ENCODE assay signal across 8 cellular contexts in genomic region chr17:7483238-7484066, GRCh38.
DNase-seq lines count a peak whose midpoint lies in the region; TF ChIP-seq lines count a peak whose summit lies in the region.

No MANE protein-coding gene starts in this region.

- in situ Hi-C loops in HAP-1 (cut with MboI; ENCODE audit: low sequenced_read_pairs): loop anchor here (10.0 kb wide), 1 partner anchor 239 kb away; the partner anchor contains the start of gene GABARAP

- H3F3A ChIP-seq in DOHH2 (ENCODE audit: control insufficient read depth, insufficient read depth) (peaks cover 3% of the 10 kb centered on the region; the same call in 1 of the 2 replicates), MM.1S (ENCODE audit: insufficient read depth, low read length) (peaks cover 12% of the 10 kb centered on the region; the same call in 1 of the 2 replicates)

- peak overlapping the region; percentile 72 for H2AFZ ChIP-seq in MM.1S (ENCODE audit: low read length)

- no peaks in the 10 kb centered on the region for H3K9me2 ChIP-seq in DOHH2 (replicated peaks; ENCODE audit: control insufficient read depth, low read length)
- no peaks in the 10 kb centered on the region for H3K9me2 ChIP-seq in MM.1S (replicated peaks; ENCODE audit: insufficient read depth, low read length)

- peaks cover 51% of the 10 kb centered on the region for H3K79me2 ChIP-seq in DOHH2 (ENCODE audit: control insufficient read depth, low read length)
- H3K79me2 ChIP-seq in MM.1S (ENCODE audit: low read length): peaks cover 38% of the 10 kb centered on the region

- H3K27me3 ChIP-seq in DOHH2 (ENCODE audit: control insufficient read depth, low read length) (no peaks in the 10 kb centered on the region), HAP-1 (ENCODE audit: low read depth) (no peaks in the 10 kb centered on the region), MM.1S (replicated peaks; ENCODE audit: insufficient read depth, low read length) (no peaks in the 10 kb centered on the region)

- H3K9ac ChIP-seq in MM.1S (ENCODE audit: low read length): peak overlapping the region; percentile 95

- H3K36me3 ChIP-seq in DOHH2 (ENCODE audit: control insufficient read depth, low read length) (peaks cover 26% of the 10 kb centered on the region), HAP-1 (replicated peaks) (no peaks in the 10 kb centered on the region), MM.1S (replicated peaks; ENCODE audit: insufficient read depth, low read length) (no peaks in the 10 kb centered on the region)

- TF ChIP-seq CTCF in DOHH2 (IDR thresholded peaks at IDR 0.05; ENCODE audit: low read depth, low read length, poor library complexity, severe bottlenecking): no peak
- TF ChIP-seq CTCF in MM.1S (IDR thresholded peaks at IDR 0.05; ENCODE audit: low read length): no peak
- TF ChIP-seq CTCF in nephron (IDR thresholded peaks at IDR 0.05; ENCODE audit: unreplicated experiment in 3 of 3): no peak

- peak overlapping the region; percentile 84 for H3K4me3 ChIP-seq in DOHH2 (ENCODE audit: low read length)
- H3K4me3 ChIP-seq in HAP-1: peak overlapping the region; percentile 60
- peak overlapping the region; percentile 84 for H3K4me3 ChIP-seq in MM.1S (ENCODE audit: low read length)

- H3K4me1 ChIP-seq in DOHH2 (ENCODE audit: control insufficient read depth, low read length) (peaks cover 49% of the 10 kb centered on the region), HAP-1 (peaks cover 24% of the 10 kb centered on the region), MM.1S (ENCODE audit: low read length) (peaks cover 13% of the 10 kb centered on the region)

- H4K20me1 ChIP-seq in DOHH2 (ENCODE audit: control insufficient read depth, insufficient read depth, low read depth, low read length): peaks cover 15% of the 10 kb centered on the region
- peaks cover 6% of the 10 kb centered on the region; the same call in 1 of the 2 replicates for H4K20me1 ChIP-seq in MM.1S (ENCODE audit: insufficient read depth, low read length)

- no peaks in the 10 kb centered on the region for H3K27me3 Mint-ChIP-seq in nephron (ENCODE audit: low read depth)

- peak; percentile 92 to 97 for DNase-seq in HAP-1 (ENCODE audit: low spot score in 2 of 2)
- peak; percentile 94 for DNase-seq in MM.1S
- peak; percentile 94 to 98 for DNase-seq in SHP77 (lab: John Stamatoyannopoulos, UW)
- peak; percentile 87 for DNase-seq in activated gamma-delta T cell (lab: John Stamatoyannopoulos, UW)
- peak; percentile 87 for DNase-seq in fibroblast of the conjunctiva (ENCODE audit: low read depth)
- DNase-seq in stimulated activated naive CD4-positive, alpha-beta T cell treated with Interleukin-2 at 50 U/mL for 16 hours (lab: John Stamatoyannopoulos, UW): peak; percentile 93

- no peaks in the 10 kb centered on the region for H3K9me3 Mint-ChIP-seq in nephron

- H3K27ac Mint-ChIP-seq in nephron: peak overlapping the region; percentile 100

- peak overlapping the region; percentile 93 to 98 (median 97) for H3K4me3 Mint-ChIP-seq in nephron

- H3K9me3 ChIP-seq in DOHH2 (ENCODE audit: control insufficient read depth, insufficient read depth, low read length) (no peaks in the 10 kb centered on the region), HAP-1 (no peaks in the 10 kb centered on the region), MM.1S (replicated peaks; ENCODE audit: insufficient read depth, low read length) (no peaks in the 10 kb centered on the region)

- H3K4me2 ChIP-seq in DOHH2 (ENCODE audit: low read length): peak overlapping the region; percentile 82
- H3K4me2 ChIP-seq in MM.1S (ENCODE audit: low read depth, low read length): peak overlapping the region; percentile 60

- H3K36me3 Mint-ChIP-seq in nephron (ENCODE audit: low read depth): peaks cover 14% of the 10 kb centered on the region

- H3K27ac ChIP-seq in DOHH2 (ENCODE audit: low read depth, low read length): peak overlapping the region; percentile 84
- peak overlapping the region; percentile 90 for H3K27ac ChIP-seq in MM.1S (ENCODE audit: low read length)

- peaks cover 67% of the 10 kb centered on the region for H3K4me1 Mint-ChIP-seq in nephron

Comparison
In these comparisons a context has a peak if more than half of its experiments do, and no peak if none do; other contexts are left out.
1. Peak in every context shown above with its lines: DNase-seq, H3K4me3 ChIP-seq and H3K27ac ChIP-seq.